ENCODE assay signal across 1 cellular context in the genomic region with DNA sequence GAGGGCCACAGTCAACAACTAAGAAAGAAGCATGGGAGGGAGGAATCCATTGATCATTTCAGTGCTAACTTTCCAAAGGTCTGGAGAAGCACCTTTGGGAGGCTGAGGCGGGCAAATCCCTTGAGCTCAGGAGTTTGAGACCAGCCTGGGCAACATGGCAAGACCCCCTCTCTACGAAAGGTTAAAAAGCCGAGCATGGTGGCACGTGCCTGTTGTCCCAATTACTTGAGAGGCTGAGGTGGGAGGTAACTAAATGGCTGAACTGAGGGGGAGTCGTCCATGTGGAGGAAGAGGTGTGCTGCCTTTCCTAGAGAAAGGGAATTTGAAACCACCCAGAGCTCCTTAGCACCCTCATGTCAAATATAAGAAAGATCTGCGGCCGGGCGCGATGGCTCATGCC.
TF ChIP-seq lines count a peak whose summit lies in the region.

No MANE protein-coding gene starts in this region.

TF ChIP-seq in K562, 482 proteins besides CTCF, POLR2A, EP300 and RAD21:
- TF ChIP-seq POLR2AphosphoS5 (IDR thresholded peaks at IDR 0.05; ENCODE audit: control insufficient read depth, insufficient read depth, low read depth, low read length) (no peak), RHOXF2B (CRISPR knock-in tag; conservative IDR thresholded peaks at IDR 0.05) (0 out of 2 replicates have a peak, but pooled peaks have one; percentile 17), ILF3 (IDR thresholded peaks at IDR 0.05; ENCODE audit: borderline replicate concordance) (peak; percentile 74; the same call in 1 of the 2 replicates), POLR2B (IDR thresholded peaks at IDR 0.05; ENCODE audit: low read depth, partially characterized antibody) (peak; percentile 59), RBM17 (IDR thresholded peaks at IDR 0.05; ENCODE audit: borderline replicate concordance, low read depth, low read length) (no peak), OTX1 (CRISPR knock-in tag; IDR thresholded peaks at IDR 0.05) (0 out of 2 replicates have a peak, but pooled peaks have one; percentile 15), BHLHE40 (IDR thresholded peaks at IDR 0.05; ENCODE audit: low read length) (peak; percentile 47; the same call in 1 of the 2 replicates), ZNF232 (CRISPR knock-in tag; IDR thresholded peaks at IDR 0.05) (0 out of 2 replicates have a peak, but pooled peaks have one; percentile 35), SPI1 (IDR thresholded peaks at IDR 0.05; ENCODE audit: borderline replicate concordance, low read depth, low read length) (no peak), SUPT5H (IDR thresholded peaks at IDR 0.05) (peak; percentile 58), TEAD1 (CRISPR knock-in tag; IDR thresholded peaks at IDR 0.05) (no peak), ZFP36 (IDR thresholded peaks at IDR 0.05; ENCODE audit: low read depth, low read length, partially characterized antibody) (no peak), KLF16 (IDR thresholded peaks at IDR 0.05) (no peak)
- TF ChIP-seq, protein P1, sequence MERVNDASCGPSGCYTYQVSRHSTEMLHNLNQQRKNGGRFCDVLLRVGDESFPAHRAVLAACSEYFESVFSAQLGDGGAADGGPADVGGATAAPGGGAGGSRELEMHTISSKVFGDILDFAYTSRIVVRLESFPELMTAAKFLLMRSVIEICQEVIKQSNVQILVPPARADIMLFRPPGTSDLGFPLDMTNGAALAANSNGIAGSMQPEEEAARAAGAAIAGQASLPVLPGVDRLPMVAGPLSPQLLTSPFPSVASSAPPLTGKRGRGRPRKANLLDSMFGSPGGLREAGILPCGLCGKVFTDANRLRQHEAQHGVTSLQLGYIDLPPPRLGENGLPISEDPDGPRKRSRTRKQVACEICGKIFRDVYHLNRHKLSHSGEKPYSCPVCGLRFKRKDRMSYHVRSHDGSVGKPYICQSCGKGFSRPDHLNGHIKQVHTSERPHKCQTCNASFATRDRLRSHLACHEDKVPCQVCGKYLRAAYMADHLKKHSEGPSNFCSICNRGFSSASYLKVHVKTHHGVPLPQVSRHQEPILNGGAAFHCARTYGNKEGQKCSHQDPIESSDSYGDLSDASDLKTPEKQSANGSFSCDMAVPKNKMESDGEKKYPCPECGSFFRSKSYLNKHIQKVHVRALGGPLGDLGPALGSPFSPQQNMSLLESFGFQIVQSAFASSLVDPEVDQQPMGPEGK (CRISPR knock-in tag; IDR thresholded peaks at IDR 0.05; ENCODE audit: borderline replicate concordance) = no peak
- TF ChIP-seq, protein P2, sequence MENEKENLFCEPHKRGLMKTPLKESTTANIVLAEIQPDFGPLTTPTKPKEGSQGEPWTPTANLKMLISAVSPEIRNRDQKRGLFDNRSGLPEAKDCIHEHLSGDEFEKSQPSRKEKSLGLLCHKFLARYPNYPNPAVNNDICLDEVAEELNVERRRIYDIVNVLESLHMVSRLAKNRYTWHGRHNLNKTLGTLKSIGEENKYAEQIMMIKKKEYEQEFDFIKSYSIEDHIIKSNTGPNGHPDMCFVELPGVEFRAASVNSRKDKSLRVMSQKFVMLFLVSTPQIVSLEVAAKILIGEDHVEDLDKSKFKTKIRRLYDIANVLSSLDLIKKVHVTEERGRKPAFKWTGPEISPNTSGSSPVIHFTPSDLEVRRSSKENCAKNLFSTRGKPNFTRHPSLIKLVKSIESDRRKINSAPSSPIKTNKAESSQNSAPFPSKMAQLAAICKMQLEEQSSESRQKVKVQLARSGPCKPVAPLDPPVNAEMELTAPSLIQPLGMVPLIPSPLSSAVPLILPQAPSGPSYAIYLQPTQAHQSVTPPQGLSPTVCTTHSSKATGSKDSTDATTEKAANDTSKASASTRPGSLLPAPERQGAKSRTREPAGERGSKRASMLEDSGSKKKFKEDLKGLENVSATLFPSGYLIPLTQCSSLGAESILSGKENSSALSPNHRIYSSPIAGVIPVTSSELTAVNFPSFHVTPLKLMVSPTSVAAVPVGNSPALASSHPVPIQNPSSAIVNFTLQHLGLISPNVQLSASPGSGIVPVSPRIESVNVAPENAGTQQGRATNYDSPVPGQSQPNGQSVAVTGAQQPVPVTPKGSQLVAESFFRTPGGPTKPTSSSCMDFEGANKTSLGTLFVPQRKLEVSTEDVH (IDR thresholded peaks at IDR 0.05; ENCODE audit: low read depth, partially characterized antibody) = peak; percentile 27
- TF ChIP-seq, protein P3, sequence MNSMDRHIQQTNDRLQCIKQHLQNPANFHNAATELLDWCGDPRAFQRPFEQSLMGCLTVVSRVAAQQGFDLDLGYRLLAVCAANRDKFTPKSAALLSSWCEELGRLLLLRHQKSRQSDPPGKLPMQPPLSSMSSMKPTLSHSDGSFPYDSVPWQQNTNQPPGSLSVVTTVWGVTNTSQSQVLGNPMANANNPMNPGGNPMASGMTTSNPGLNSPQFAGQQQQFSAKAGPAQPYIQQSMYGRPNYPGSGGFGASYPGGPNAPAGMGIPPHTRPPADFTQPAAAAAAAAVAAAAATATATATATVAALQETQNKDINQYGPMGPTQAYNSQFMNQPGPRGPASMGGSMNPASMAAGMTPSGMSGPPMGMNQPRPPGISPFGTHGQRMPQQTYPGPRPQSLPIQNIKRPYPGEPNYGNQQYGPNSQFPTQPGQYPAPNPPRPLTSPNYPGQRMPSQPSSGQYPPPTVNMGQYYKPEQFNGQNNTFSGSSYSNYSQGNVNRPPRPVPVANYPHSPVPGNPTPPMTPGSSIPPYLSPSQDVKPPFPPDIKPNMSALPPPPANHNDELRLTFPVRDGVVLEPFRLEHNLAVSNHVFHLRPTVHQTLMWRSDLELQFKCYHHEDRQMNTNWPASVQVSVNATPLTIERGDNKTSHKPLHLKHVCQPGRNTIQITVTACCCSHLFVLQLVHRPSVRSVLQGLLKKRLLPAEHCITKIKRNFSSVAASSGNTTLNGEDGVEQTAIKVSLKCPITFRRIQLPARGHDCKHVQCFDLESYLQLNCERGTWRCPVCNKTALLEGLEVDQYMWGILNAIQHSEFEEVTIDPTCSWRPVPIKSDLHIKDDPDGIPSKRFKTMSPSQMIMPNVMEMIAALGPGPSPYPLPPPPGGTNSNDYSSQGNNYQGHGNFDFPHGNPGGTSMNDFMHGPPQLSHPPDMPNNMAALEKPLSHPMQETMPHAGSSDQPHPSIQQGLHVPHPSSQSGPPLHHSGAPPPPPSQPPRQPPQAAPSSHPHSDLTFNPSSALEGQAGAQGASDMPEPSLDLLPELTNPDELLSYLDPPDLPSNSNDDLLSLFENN (IDR thresholded peaks at IDR 0.05; ENCODE audit: low read depth in 2 of 2, low read length in 2 of 2) = no peak
- TF ChIP-seq, protein P4, sequence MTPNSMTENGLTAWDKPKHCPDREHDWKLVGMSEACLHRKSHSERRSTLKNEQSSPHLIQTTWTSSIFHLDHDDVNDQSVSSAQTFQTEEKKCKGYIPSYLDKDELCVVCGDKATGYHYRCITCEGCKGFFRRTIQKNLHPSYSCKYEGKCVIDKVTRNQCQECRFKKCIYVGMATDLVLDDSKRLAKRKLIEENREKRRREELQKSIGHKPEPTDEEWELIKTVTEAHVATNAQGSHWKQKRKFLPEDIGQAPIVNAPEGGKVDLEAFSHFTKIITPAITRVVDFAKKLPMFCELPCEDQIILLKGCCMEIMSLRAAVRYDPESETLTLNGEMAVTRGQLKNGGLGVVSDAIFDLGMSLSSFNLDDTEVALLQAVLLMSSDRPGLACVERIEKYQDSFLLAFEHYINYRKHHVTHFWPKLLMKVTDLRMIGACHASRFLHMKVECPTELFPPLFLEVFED (CRISPR knock-in tag; conservative IDR thresholded peaks at IDR 0.05) = peak; percentile 47; the same call in 1 of the 2 replicates
- TF ChIP-seq, protein P5, sequence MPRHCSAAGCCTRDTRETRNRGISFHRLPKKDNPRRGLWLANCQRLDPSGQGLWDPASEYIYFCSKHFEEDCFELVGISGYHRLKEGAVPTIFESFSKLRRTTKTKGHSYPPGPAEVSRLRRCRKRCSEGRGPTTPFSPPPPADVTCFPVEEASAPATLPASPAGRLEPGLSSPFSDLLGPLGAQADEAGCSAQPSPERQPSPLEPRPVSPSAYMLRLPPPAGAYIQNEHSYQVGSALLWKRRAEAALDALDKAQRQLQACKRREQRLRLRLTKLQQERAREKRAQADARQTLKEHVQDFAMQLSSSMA (CRISPR knock-in tag; IDR thresholded peaks at IDR 0.05) = 0 out of 2 replicates have a peak, but pooled peaks have one; percentile 13
